10 cellular contexts compared by ENCODE assay signal in the genomic region with DNA sequence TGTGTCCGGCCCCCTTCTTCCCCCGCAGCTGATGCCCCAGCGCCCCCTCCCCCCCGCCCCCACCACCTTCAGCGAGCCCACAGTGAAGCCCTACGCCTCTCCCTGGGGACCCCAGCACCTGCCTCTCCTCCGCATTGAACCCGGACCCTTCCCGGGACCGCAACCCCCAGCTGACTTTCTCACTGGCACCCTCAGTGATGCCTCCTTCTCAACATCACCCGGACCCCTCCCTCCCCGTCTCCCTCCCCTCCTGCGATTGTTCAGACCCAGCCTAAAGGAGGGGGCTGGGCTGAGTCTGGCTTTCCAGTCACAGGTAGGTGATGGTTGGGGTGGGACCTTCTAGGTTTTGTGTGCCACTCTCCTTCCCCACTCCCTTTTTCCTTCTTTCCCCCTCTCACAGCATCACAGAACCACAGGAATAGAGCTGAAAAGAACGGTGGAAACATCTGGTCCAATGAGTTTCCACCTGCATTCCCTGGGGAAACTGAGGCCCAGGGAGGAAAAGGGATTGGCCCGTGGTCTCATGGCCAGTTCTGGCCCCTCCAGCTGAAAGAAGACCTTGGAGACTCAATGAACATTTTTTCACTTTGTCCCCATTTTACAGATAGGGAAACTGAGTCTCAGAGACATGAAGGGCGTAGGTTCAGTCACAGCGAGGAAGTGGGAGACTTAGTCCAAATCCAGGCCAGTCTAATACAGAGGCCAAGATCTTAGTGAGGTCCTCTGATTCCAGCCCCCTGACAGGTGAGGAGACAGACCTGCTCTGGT. TPM values are rescaled to one million over a fixed set of nuclear protein-coding genes. Genes with fewer than 3 reads are reported as not detected.
DNase-seq lines count a peak whose midpoint lies in the region; ATAC-seq, FAIRE-seq and TF ChIP-seq lines count a peak whose summit lies in the region.
"Had no signal": no experiment of that assay in that cellular context is flagged by ENCODE, and none has a peak within 500 bp of the region (broad histone marks: within the 10 kb centered on the region; RNA-seq: fewer than 3 reads in every experiment).

No MANE protein-coding gene starts in this region.

- H4K20me1 ChIP-seq in endothelial cell of umbilical vein (replicated peaks; ENCODE audit: control insufficient read depth, extremely low read depth, insufficient read depth, low read length): no peaks in the 10 kb centered on the region
- no peaks in the 10 kb centered on the region for H4K20me1 ChIP-seq in neural cell (ENCODE audit: insufficient read depth)

- TF ChIP-seq RAD21 in neural cell (conservative IDR thresholded peaks at IDR 0.05): no peak

- H3K9ac ChIP-seq in HUES64 (ENCODE audit: low read depth, low read length): no peak overlapping the region
- H3K9ac ChIP-seq in endothelial cell of umbilical vein (replicated peaks; ENCODE audit: extremely low read depth, insufficient read depth, low read length): no peak overlapping the region
- peak overlapping the region; percentile 84 for H3K9ac ChIP-seq in neural cell (ENCODE audit: low read length)

- 29% methylated on average over 13 of the region's 17 CpGs for WGBS in HUES64

- peak overlapping the region; percentile 69 for H3K4me3 ChIP-seq in AG04449 (ENCODE audit: low read depth, low read length)
- peak overlapping the region; percentile 89 for H3K4me3 ChIP-seq in HUES64 (ENCODE audit: low read length)
- peak overlapping the region in 1 of 3 experiments; percentile 66 for H3K4me3 ChIP-seq in endothelial cell of umbilical vein (replicated peaks in 1 of 3; ENCODE audit: insufficient read depth in 1 of 3, low read depth in 1 of 3, low read length in 3 of 3)
- H3K4me3 ChIP-seq in neural cell (ENCODE audit: low read length): peak overlapping the region; percentile 75

- TF ChIP-seq EP300 in neural cell (conservative IDR thresholded peaks at IDR 0.05; ENCODE audit: poor library complexity, severe bottlenecking): no peak

- ATAC-seq in HG03039 (IDR thresholded peaks at IDR 0.05; ENCODE audit: unreplicated experiment): no peak

- H3K27ac ChIP-seq in HUES64 (ENCODE audit: low read depth, low read length) (no peak overlapping the region), endothelial cell of umbilical vein (ENCODE audit: insufficient read depth, low read depth, low read length) (no peak overlapping the region), neural cell (ENCODE audit: low read length) (no peak overlapping the region)

- TSS peak; percentile 48 for BruUV-seq in endothelial cell of umbilical vein (replicated peaks; lab: Mats Ljungman, UMichigan)

- no peak for FAIRE-seq in endothelial cell of umbilical vein (lab: Jason Lieb, UNC)

- dilution Hi-C loops in endothelial cell of umbilical vein (cut with MboI; ENCODE audit: extremely low pct_ligation_motif_present, low sequenced_read_pairs): no loop called here

- no peak overlapping the region for H3K4me2 ChIP-seq in endothelial cell of umbilical vein (ENCODE audit: insufficient read depth, low read length)
- H3K4me2 ChIP-seq in neural cell (ENCODE audit: low read length): no peak overlapping the region

- no peaks in the 10 kb centered on the region for H3F3A ChIP-seq in neural cell (ENCODE audit: insufficient read depth, low read length, poor library complexity, severe bottlenecking)

- DNase-seq in AG04449 (ENCODE audit: low read depth, low spot score): no peak
- no peak for DNase-seq in endothelial cell of umbilical vein (ENCODE audit: low read depth, low spot score)
- no peak for DNase-seq in NOMO-1 (lab: John Stamatoyannopoulos, UW; ENCODE audit: unreplicated experiment in 2 of 2)
- no peak for DNase-seq in stimulated activated CD4-positive, alpha-beta T cell treated with anti-CD3 and anti-CD28 coated beads, Interleukin-1b, Interleukin-23, amount 100 ng/mL, for 48 hours
- no peak for DNase-seq in MV-4-11 (lab: John Stamatoyannopoulos, UW)
- DNase-seq: GOT3 had no signal

- H3K4me1 ChIP-seq in HUES64 (ENCODE audit: insufficient read depth, low read length) (no peaks in the 10 kb centered on the region), endothelial cell of umbilical vein (ENCODE audit: control insufficient read depth, extremely low read depth, insufficient read depth, low read length) (peaks cover 5% of the 10 kb centered on the region)

- no peaks in the 10 kb centered on the region for H3K9me1 ChIP-seq in endothelial cell of umbilical vein (replicated peaks; ENCODE audit: control insufficient read depth, extremely low read depth, insufficient read depth, low read length)

- TF ChIP-seq CTCF in AG04449 (IDR thresholded peaks at IDR 0.05; ENCODE audit: insufficient read depth, low read length, missing control alignments) (no peak), endothelial cell of umbilical vein (IDR thresholded peaks at IDR 0.05; ENCODE audit: extremely low read depth in 1 of 2, insufficient read depth in 1 of 2, low read depth in 1 of 2, low read length in 2 of 2) (no peak), neural cell (IDR thresholded peaks at IDR 0.05; ENCODE audit: poor library complexity, severe bottlenecking) (no peak)

- H3K9me2 ChIP-seq in neural cell (ENCODE audit: insufficient read depth, low read length): no peaks in the 10 kb centered on the region

- intact Hi-C loops in endothelial cell of umbilical vein (cut with micrococcal nuclease): no loop called here

- POLR2A ChIA-PET in AG04449 (lab: Yijun Ruan, JAX): no interaction called here
- POLR2A ChIA-PET in endothelial cell of umbilical vein (lab: Charles Lee): interaction anchor here (2.1 kb wide), 1 partner anchor 13 kb away, joined by 6 read pairs; no protein-coding TSS in a partner anchor

- no peaks in the 10 kb centered on the region; the same call in 1 of the 2 replicates for H3K27me3 ChIP-seq in HUES64 (ENCODE audit: insufficient read depth, low read length)
- no peaks in the 10 kb centered on the region for H3K27me3 ChIP-seq in endothelial cell of umbilical vein (ENCODE audit: control insufficient read depth in 2 of 2, insufficient read depth in 2 of 2, low read length in 2 of 2)
- no peaks in the 10 kb centered on the region for H3K27me3 ChIP-seq in neural cell (ENCODE audit: insufficient read depth, low read depth, low read length)

- H3K9me3 ChIP-seq in HUES64 (ENCODE audit: insufficient read depth, low read depth, low read length): no peaks in the 10 kb centered on the region
- no peaks in the 10 kb centered on the region for H3K9me3 ChIP-seq in endothelial cell of umbilical vein (replicated peaks; ENCODE audit: control insufficient read depth, insufficient read depth, low read length)
- no peaks in the 10 kb centered on the region for H3K9me3 ChIP-seq in neural cell (ENCODE audit: low read length)

- H3K79me2 ChIP-seq in endothelial cell of umbilical vein (ENCODE audit: control insufficient read depth, insufficient read depth, low read length) (no peaks in the 10 kb centered on the region), neural cell (replicated peaks; ENCODE audit: insufficient read depth, low read length) (no peaks in the 10 kb centered on the region)

- H3K36me3 ChIP-seq in HUES64 (ENCODE audit: insufficient read depth, low read length): no peaks in the 10 kb centered on the region
- no peaks in the 10 kb centered on the region for H3K36me3 ChIP-seq in endothelial cell of umbilical vein (ENCODE audit: control insufficient read depth in 2 of 2, extremely low read depth in 1 of 2, insufficient read depth in 2 of 2, low read length in 2 of 2)
- H3K36me3 ChIP-seq in neural cell (ENCODE audit: insufficient read depth, low read length): no peaks in the 10 kb centered on the region

- no peak for TF ChIP-seq POLR2A in endothelial cell of umbilical vein (IDR thresholded peaks at IDR 0.05; ENCODE audit: low read depth, low read length)

- H2AFZ ChIP-seq in endothelial cell of umbilical vein (ENCODE audit: low read depth, low read length) (peak overlapping the region; percentile 100), neural cell (ENCODE audit: low read depth, low read length) (peak overlapping the region; percentile 76)

- CTCF ChIA-PET in AG04449 (lab: Yijun Ruan, JAX) (interaction anchor here (1.3 to 7.9 kb wide), 4 partner anchors 10 to 44 kb away, joined by 4 to 49 read pairs (median 23); partner anchors contain the start of gene RPL32), endothelial cell of umbilical vein (lab: Charles Lee) (interaction anchor here (0.9 to 2.2 kb wide), 4 partner anchors 10 to 29 kb away, joined by 3 to 28 read pairs (median 10); no protein-coding TSS in a partner anchor)

RNA-seq across cellular contexts. Expression of gene CAND2, which starts 0.8 kb away (rescaled TPM):
- 5.2 TPM for polyA plus RNA-seq in HUES64 (2013, experiment 1 of 2)
- polyA plus RNA-seq in HUES64 (2013, experiment 2 of 2): 7.2 TPM
- total RNA-seq in endothelial cell of umbilical vein: 11.0 and 12.4 TPM in 2 replicates
- polyA plus RNA-seq in endothelial cell of umbilical vein (7.1 and 8.6 TPM in 2 replicates), neural cell (17.3 and 21.8 TPM in 2 replicates)
- 5.2 and 6.7 TPM in 2 replicates for polyA plus RNA-seq in endothelial cell of umbilical vein (2011; cell fraction: cytosol; rRNA removed)
- polyA plus RNA-seq in endothelial cell of umbilical vein (2011; cell fraction: nucleus; rRNA removed): 10.1 and 14.5 TPM in 2 replicates
- 1.7 and 2.8 TPM in 2 replicates for polyA plus RNA-seq in endothelial cell of umbilical vein (2012)
- polyA minus RNA-seq in endothelial cell of umbilical vein (14.8 and 16.5 TPM in 2 replicates), neural cell (20.7 and 21.3 TPM in 2 replicates)
- not detected for polyA minus RNA-seq in endothelial cell of umbilical vein (2011; cell fraction: cytosol; rRNA and poly(A)+ RNA removed)
- polyA minus RNA-seq in endothelial cell of umbilical vein (2011; cell fraction: nucleus; rRNA and poly(A)+ RNA removed): 7.8 and 9.7 TPM in 2 replicates

RNA-seq across cellular contexts. Expression of gene TMEM40, which starts 38.2 kb away (rescaled TPM):
- not detected for polyA plus RNA-seq in HUES64 (2013, experiment 1 of 2)
- not detected for polyA plus RNA-seq in HUES64 (2013, experiment 2 of 2)
- total RNA-seq in endothelial cell of umbilical vein: not detected in 2 replicates
- polyA plus RNA-seq in endothelial cell of umbilical vein (not detected in 2 replicates), neural cell (not detected in 2 replicates)
- polyA plus RNA-seq in endothelial cell of umbilical vein (2011; cell fraction: cytosol; rRNA removed): not detected in 2 replicates
- polyA plus RNA-seq in endothelial cell of umbilical vein (2011; cell fraction: nucleus; rRNA removed): not detected in 2 replicates
- not detected in 2 replicates for polyA plus RNA-seq in endothelial cell of umbilical vein (2012)
- polyA minus RNA-seq in endothelial cell of umbilical vein (not detected in 2 replicates), neural cell (not detected in 2 replicates)
- polyA minus RNA-seq in endothelial cell of umbilical vein (2011; cell fraction: cytosol; rRNA and poly(A)+ RNA removed): not detected
- not detected in 2 replicates for polyA minus RNA-seq in endothelial cell of umbilical vein (2011; cell fraction: nucleus; rRNA and poly(A)+ RNA removed)
- total RNA-seq: pulmonary artery endothelial cell had no signal

RNA-seq across cellular contexts. Expression of gene RPL32, which starts 44.1 kb away (rescaled TPM):
- 2,225 TPM for polyA plus RNA-seq in HUES64 (2013, experiment 1 of 2)
- polyA plus RNA-seq in HUES64 (2013, experiment 2 of 2): 2,422 TPM
- total RNA-seq in endothelial cell of umbilical vein: 1,569 and 1,588 TPM in 2 replicates
- polyA plus RNA-seq in endothelial cell of umbilical vein (1,075 and 1,147 TPM in 2 replicates), neural cell (1,160 and 1,223 TPM in 2 replicates)
- polyA plus RNA-seq in endothelial cell of umbilical vein (2011; cell fraction: cytosol; rRNA removed): 2,635 and 2,809 TPM in 2 replicates
- polyA plus RNA-seq in endothelial cell of umbilical vein (2011; cell fraction: nucleus; rRNA removed): 625 and 809 TPM in 2 replicates
- 2,664 and 2,727 TPM in 2 replicates for polyA plus RNA-seq in endothelial cell of umbilical vein (2012)
- polyA minus RNA-seq in endothelial cell of umbilical vein (900 and 946 TPM in 2 replicates), neural cell (368 and 369 TPM in 2 replicates)
- 1,391 TPM for polyA minus RNA-seq in endothelial cell of umbilical vein (2011; cell fraction: cytosol; rRNA and poly(A)+ RNA removed)
- polyA minus RNA-seq in endothelial cell of umbilical vein (2011; cell fraction: nucleus; rRNA and poly(A)+ RNA removed): 141 and 162 TPM in 2 replicates
